1 cellular context compared by ENCODE assay signal in genomic region chr19:32691952-32692726, GRCh38.
TF ChIP-seq lines count a peak whose summit lies in the region.

No MANE protein-coding gene starts in this region.

TF ChIP-seq in HCT116, 20 proteins besides CTCF, POLR2A, EP300 and RAD21 (continued from another document):
- TF ChIP-seq SP1 (IDR thresholded peaks at IDR 0.05; ENCODE audit: low read depth) (no peak), CBX3 (IDR thresholded peaks at IDR 0.05; ENCODE audit: low read depth) (no peak), JUND (IDR thresholded peaks at IDR 0.05) (no peak), TCF7L2 (IDR thresholded peaks at IDR 0.05; ENCODE audit: borderline replicate concordance, extremely low read depth, insufficient read depth, insufficient read length) (no peak), ZBTB33 (IDR thresholded peaks at IDR 0.05; ENCODE audit: extremely low read depth, insufficient replicate concordance, low read length) (no peak), EZH2phosphoT487 (IDR thresholded peaks at IDR 0.05; ENCODE audit: borderline replicate concordance) (no peak), CEBPB (IDR thresholded peaks at IDR 0.05; ENCODE audit: low read depth) (no peak)
- TF ChIP-seq, protein P1, sequence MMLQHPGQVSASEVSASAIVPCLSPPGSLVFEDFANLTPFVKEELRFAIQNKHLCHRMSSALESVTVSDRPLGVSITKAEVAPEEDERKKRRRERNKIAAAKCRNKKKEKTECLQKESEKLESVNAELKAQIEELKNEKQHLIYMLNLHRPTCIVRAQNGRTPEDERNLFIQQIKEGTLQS (IDR thresholded peaks at IDR 0.05): no peak
